7 cellular contexts compared by ENCODE assay signal in the genomic region with DNA sequence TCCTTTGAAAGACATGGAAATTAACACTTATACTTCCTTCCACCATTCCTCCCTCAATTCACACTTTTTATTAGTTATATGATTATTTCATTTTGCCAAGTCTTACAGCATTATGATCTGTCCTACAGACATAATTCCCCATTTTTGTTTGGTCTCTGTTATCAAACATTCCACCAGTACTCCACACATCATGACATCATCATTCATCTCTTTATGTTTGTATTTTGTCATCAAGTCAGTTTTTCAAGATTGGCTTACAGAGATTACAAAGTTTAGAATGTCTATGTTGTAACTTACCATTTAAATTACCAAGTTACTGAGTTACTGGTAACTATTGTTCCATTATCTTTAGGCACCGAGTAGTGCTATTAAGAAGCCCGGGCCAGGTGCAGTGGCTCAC.
"Had no signal": no experiment of that assay in that cellular context is flagged by ENCODE, and none has a peak within 500 bp of the region (broad histone marks: within the 10 kb centered on the region; RNA-seq: fewer than 3 reads in every experiment).

No MANE protein-coding gene starts in this region.

- H3K9ac ChIP-seq: KMS-11 had no signal

- H3K4me2 ChIP-seq: KMS-11 had no signal

- DNase-seq: IMR-90, KBM-7, KG1 had no signal

- ATAC-seq: K562 had no signal

- H3K4me3 ChIP-seq: K562 had no signal

- FAIRE-seq: HTR-8/SVneo, K562 had no signal

- H3K27ac ChIP-seq: HL-60, KMS-11 had no signal
